In the genomic region with DNA sequence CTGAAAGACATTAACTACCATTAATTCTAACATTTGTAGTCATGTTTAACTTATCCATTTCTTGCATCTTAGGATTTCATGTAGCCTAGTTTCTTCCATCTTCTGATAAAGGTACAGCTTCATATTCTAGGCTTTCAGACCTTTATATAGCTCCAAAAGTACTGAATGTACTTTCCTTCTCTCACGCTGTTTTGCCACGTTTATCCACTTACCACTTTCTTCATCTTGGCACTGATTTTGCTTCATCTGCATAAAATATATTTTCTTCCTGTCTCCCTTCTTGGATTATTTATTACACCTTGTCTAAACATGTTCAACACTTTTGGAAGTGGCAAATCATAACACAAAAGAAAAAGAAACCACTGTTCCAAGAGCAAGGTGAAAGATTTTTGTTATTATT, we compare ENCODE assay signal across 24 cellular contexts.
"Had no signal": no experiment of that assay in that cellular context is flagged by ENCODE, and none has a peak within 500 bp of the region (broad histone marks: within the 10 kb centered on the region; RNA-seq: fewer than 3 reads in every experiment).

No MANE protein-coding gene starts in this region.

- H3K27me3 ChIP-seq: neural progenitor cell, ovary, right lobe of liver, sigmoid colon, stomach, suprapubic skin, testis, tibial artery, transverse colon, upper lobe of right lung, uterus had no signal

- H3K79me2 ChIP-seq: parathyroid adenoma had no signal

- DNase-seq: natural killer cell; occipital lobe; ovary; psoas muscle; right cardiac atrium; right lobe of liver; sigmoid colon; small intestine; stimulated activated CD4-positive, alpha-beta T cell treated with anti-CD3 and anti-CD28 coated beads, Interleukin-15, amount 100 ng/mL, for 24 hours; stimulated activated CD4-positive, alpha-beta T cell treated with anti-CD3 and anti-CD28 coated beads, Interleukin-2, amount 100 ng/mL, for 24 hours; stimulated activated CD4-positive, alpha-beta T cell treated with anti-CD3 and anti-CD28 coated beads, Interleukin-2, amount 100 ng/mL, for 48 hours; stimulated activated CD4-positive, alpha-beta T cell treated with anti-CD3 and anti-CD28 coated beads, Interleukin-4, amount 100 ng/mL, for 24 hours; stimulated activated naive B cell treated with anti-CD40 and anti-IgM and Interleukin-4, amounts not matched to agents 10 μg/mL and 1 μg/mL and 100 μg/mL, for 72 hours; stimulated activated naive CD4-positive, alpha-beta T cell treated with Interleukin-2 at 50 U/mL for 16 hours; stomach; testis; tibial artery; transverse colon; upper lobe of right lung; uterus had no signal

- H3K9me3 ChIP-seq: ovary, psoas muscle, right lobe of liver, sigmoid colon, stomach, suprapubic skin, testis, tibial artery, transverse colon, upper lobe of right lung, uterus had no signal

- H3K27ac ChIP-seq: neural progenitor cell, ovary, parathyroid adenoma, psoas muscle, right lobe of liver, stomach, suprapubic skin, testis, tibial artery, transverse colon, upper lobe of right lung, uterus had no signal

- H3K4me2 ChIP-seq: neural progenitor cell had no signal

- H2AFZ ChIP-seq: neural progenitor cell, parathyroid adenoma had no signal

- H3K36me3 ChIP-seq: neural progenitor cell, ovary, right lobe of liver, sigmoid colon, stomach, suprapubic skin, tibial artery, transverse colon, upper lobe of right lung, uterus had no signal

- ATAC-seq: natural killer cell; psoas muscle; right cardiac atrium; right lobe of liver; stimulated activated effector memory CD8-positive, alpha-beta T cell treated with anti-CD3 and anti-CD28 coated beads, Interleukin-12 subunit alpha, Interleukin-12 subunit beta, amount 100 ng/mL, for 72 hours; stimulated activated naive B cell treated with anti-CD40 and anti-IgM and Interleukin-4, amounts not matched to agents 10 μg/mL and 1 μg/mL and 100 μg/mL, for 72 hours; upper lobe of right lung had no signal

- H3K4me1 ChIP-seq: neural progenitor cell, parathyroid adenoma, psoas muscle, right lobe of liver, sigmoid colon, stomach, suprapubic skin, testis, tibial artery, transverse colon, upper lobe of right lung, uterus had no signal

- H3K9ac ChIP-seq: neural progenitor cell, parathyroid adenoma had no signal

- H3K4me3 ChIP-seq: neural progenitor cell, ovary, psoas muscle, right lobe of liver, sigmoid colon, stomach, suprapubic skin, testis, tibial artery, transverse colon, upper lobe of right lung, uterus had no signal

- FAIRE-seq: small intestine had no signal
